ENCODE assay signal across 13 cellular contexts in genomic region chr7:110522061-110522750, GRCh38.
A peak's percentile ranks its signal among the peaks of the same experiment; 100 is the strongest.
DNase-seq lines count a peak whose midpoint lies in the region; ATAC-seq and TF ChIP-seq lines count a peak whose summit lies in the region.
"Had no signal": no experiment of that assay in that cellular context is flagged by ENCODE, and none has a peak within 500 bp of the region (broad histone marks: within the 10 kb centered on the region; RNA-seq: fewer than 3 reads in every experiment).

No MANE protein-coding gene starts in this region.

- peaks cover 0 to 3% (median 0%) of the 10 kb centered on the region in 3 donors for H3K36me3 Mint-ChIP-seq in immature natural killer cell
- H3K36me3 Mint-ChIP-seq: activated naive CD4-positive, alpha-beta T cell treated with anti-CD3 and anti-CD28 coated beads, Interleukin-2, amount 50 U/mL, for 72 hours had no signal

- peaks cover 6 to 65% (median 25%) of the 10 kb centered on the region in 6 donors for H3K9me3 Mint-ChIP-seq in immature natural killer cell
- H3K9me3 Mint-ChIP-seq: activated naive CD4-positive, alpha-beta T cell treated with anti-CD3 and anti-CD28 coated beads, Interleukin-2, amount 50 U/mL, for 72 hours; stimulated activated naive CD8-positive, alpha-beta T cell treated with anti-CD3 and anti-CD28 coated beads, Interleukin-15, Interleukin-2, amounts not matched to agents 100 ng/mL and 50 ng/mL, for 24 hours had no signal

- dilution Hi-C loops in IMR-90 (cut with HindIII; ENCODE audit: low sequenced_read_pairs, unreplicated experiment): no loop called here

- ATAC-seq in IMR-90 (ENCODE audit: low read depth) (no peak), HG03521 (IDR thresholded peaks at IDR 0.05; ENCODE audit: unreplicated experiment) (no peak)
- ATAC-seq: activated naive CD4-positive, alpha-beta T cell treated with anti-CD3 and anti-CD28 coated beads, Interleukin-2, amount 50 U/mL, for 72 hours had no signal

- no peak overlapping the region for H3K14ac ChIP-seq in IMR-90 (replicated peaks; ENCODE audit: low read depth, low read length)

- H2BK120ac ChIP-seq in IMR-90 (ENCODE audit: low read depth, low read length): no peak overlapping the region

- H3K79me1 ChIP-seq in IMR-90 (ENCODE audit: low read depth in 1 of 2, low read length in 2 of 2): no peaks in the 10 kb centered on the region

- CTCF ChIA-PET in IMR-90 (lab: Yijun Ruan, JAX): interaction anchor here (0.6 to 0.7 kb wide), 3 partner anchors 48 to 339 kb away, joined by 3 to 5 read pairs (median 3); no protein-coding TSS in a partner anchor

- H3K27ac Mint-ChIP-seq in immature natural killer cell: no peak overlapping the region
- H3K27ac Mint-ChIP-seq: activated naive CD4-positive, alpha-beta T cell treated with anti-CD3 and anti-CD28 coated beads, Interleukin-2, amount 50 U/mL, for 72 hours; stimulated activated naive CD8-positive, alpha-beta T cell treated with anti-CD3 and anti-CD28 coated beads, Interleukin-15, Interleukin-2, amounts not matched to agents 100 ng/mL and 50 ng/mL, for 24 hours had no signal

- no peak overlapping the region for H3K18ac ChIP-seq in IMR-90 (ENCODE audit: low read depth, low read length)

- H3K27ac ChIP-seq in IMR-90 (ENCODE audit: insufficient read depth, low read length) (no peak overlapping the region), hepatocyte (peak overlapping the region; percentile 70)
- H3K27ac ChIP-seq: colonic mucosa had no signal

- H3K4ac ChIP-seq in IMR-90 (ENCODE audit: low read depth, low read length): no peak overlapping the region

- no peaks in the 10 kb centered on the region for H3K9me2 ChIP-seq in hepatocyte (replicated peaks; ENCODE audit: insufficient read depth)

- in situ Hi-C loops in IMR-90 (cut with MboI; ENCODE audit: low sequenced_read_pairs): no loop called here

- H2AK5ac ChIP-seq in IMR-90 (ENCODE audit: low read depth, low read length): no peak overlapping the region

- H3K56ac ChIP-seq in IMR-90 (ENCODE audit: extremely low read depth, insufficient read depth, low read length): no peak overlapping the region

- no peaks in the 10 kb centered on the region for H3K9me1 ChIP-seq in IMR-90 (ENCODE audit: insufficient read depth, low read length)

- intact Hi-C loops in IMR-90 (cut with micrococcal nuclease): no loop called here

- POLR2A ChIA-PET in IMR-90 (lab: Charles Lee; ENCODE audit: unreplicated experiment): no interaction called here

- H4K8ac ChIP-seq in IMR-90 (ENCODE audit: low read depth in 2 of 2, low read length in 2 of 2): no peak overlapping the region

- H3K4me1 ChIP-seq in IMR-90 (ENCODE audit: control insufficient read depth, insufficient read depth, low read length) (0 out of 2 replicates have a peak, but pooled peaks cover 2% of the 10 kb centered on the region), hepatocyte (ENCODE audit: insufficient read depth) (peaks cover 5% of the 10 kb centered on the region)
- H3K4me1 ChIP-seq: colonic mucosa had no signal

- H2BK15ac ChIP-seq in IMR-90 (ENCODE audit: low read depth, low read length): no peak overlapping the region

- BruUV-seq in IMR-90 (replicated peaks; lab: Mats Ljungman, UMichigan): no TSS peak

- no peak overlapping the region for H4K91ac ChIP-seq in IMR-90 (ENCODE audit: insufficient read depth, low read depth, low read length)

- H4K5ac ChIP-seq in IMR-90 (ENCODE audit: low read depth, low read length): no peak overlapping the region

- H2BK20ac ChIP-seq in IMR-90 (ENCODE audit: low read depth, low read length): no peak overlapping the region

- no peak for TF ChIP-seq RAD21 in IMR-90 (IDR thresholded peaks at IDR 0.05; ENCODE audit: low read length)

- H3K9me3 ChIP-seq in IMR-90 (ENCODE audit: control insufficient read depth, insufficient read depth, low read length) (peaks cover 2% of the 10 kb centered on the region), hepatocyte (ENCODE audit: low read depth) (no peaks in the 10 kb centered on the region)
- H3K9me3 ChIP-seq: colonic mucosa had no signal

- TF ChIP-seq POLR2A in IMR-90 (IDR thresholded peaks at IDR 0.05; ENCODE audit: low read depth, low read length): no peak

- H4K20me1 ChIP-seq in IMR-90 (ENCODE audit: insufficient read depth, low read length): no peaks in the 10 kb centered on the region
- no peaks in the 10 kb centered on the region for H4K20me1 ChIP-seq in hepatocyte (ENCODE audit: insufficient read depth, poor library complexity, severe bottlenecking)

- H2AFZ ChIP-seq in IMR-90 (replicated peaks; ENCODE audit: low read length, poor library complexity) (no peak overlapping the region), hepatocyte (no peak overlapping the region)

- 75% methylated on average over 1 of the region's 5 CpGs; no CpG with 5 or more reads in 1 of the 2 experiments for WGBS in IMR-90 (ENCODE audit: extremely low coverage in 2 of 2, insufficient read length in 1 of 2), 2 experiments
- 66% methylated on average over 5 of the region's 5 CpGs for WGBS in hepatocyte (ENCODE audit: low lambda C conversion rate, missing lambda C conversion rate)

- no peaks in the 10 kb centered on the region for H3K27me3 Mint-ChIP-seq in immature natural killer cell (ENCODE audit: low read depth in 3 of 3)
- H3K27me3 Mint-ChIP-seq: stimulated activated naive CD8-positive, alpha-beta T cell treated with anti-CD3 and anti-CD28 coated beads, Interleukin-15, Interleukin-2, amounts not matched to agents 100 ng/mL and 50 ng/mL, for 24 hours had no signal

- H3K79me2 ChIP-seq in hepatocyte: no peaks in the 10 kb centered on the region

- TF ChIP-seq CTCF in IMR-90 (conservative IDR thresholded peaks at IDR 0.05; ENCODE audit: low read depth, low read length): no peak
- TF ChIP-seq CTCF in hepatocyte (IDR thresholded peaks at IDR 0.05; ENCODE audit: poor library complexity): no peak

- H3K9ac ChIP-seq in IMR-90 (ENCODE audit: low read depth, low read length): no peak overlapping the region

- H3K4me3 ChIP-seq in IMR-90 (ENCODE audit: insufficient read depth, low read depth, low read length) (no peak overlapping the region), hepatocyte (no peak overlapping the region)
- H3K4me3 ChIP-seq: colonic mucosa had no signal

- H2AK9ac ChIP-seq in IMR-90 (replicated peaks; ENCODE audit: low read depth, low read length, poor library complexity): no peak overlapping the region

- H3K4me2 ChIP-seq in IMR-90 (ENCODE audit: low read depth, low read length): no peak overlapping the region
- H3K4me2 ChIP-seq in hepatocyte: peak overlapping the region; percentile 45

- no peaks in the 10 kb centered on the region for H3K4me1 Mint-ChIP-seq in immature natural killer cell

- peak; percentile 53 for DNase-seq in COLO829 (ENCODE audit: low spot score)
- DNase-seq in IMR-90: peak; percentile 18
- DNase-seq in NCI-H748 treated with DMSO at 0.1 percent for 48 hours (lab: John Stamatoyannopoulos, UW): peak; percentile 82
- DNase-seq in hepatocyte (ENCODE audit: low spot score): no peak
- no peak for DNase-seq in NK-92 (lab: John Stamatoyannopoulos, UW; ENCODE audit: unreplicated experiment)
- no peak for DNase-seq in immature natural killer cell
- no peak for DNase-seq in activated effector memory CD4-positive, alpha-beta T cell treated with Interleukin-2 at 50 U/mL for 16 hours
- DNase-seq: AML-193, NCI-H187 had no signal

- no peaks in the 10 kb centered on the region for H3K36me3 ChIP-seq in IMR-90 (ENCODE audit: control insufficient read depth, insufficient read depth, low read length)
- no peaks in the 10 kb centered on the region for H3K36me3 ChIP-seq in hepatocyte (replicated peaks; ENCODE audit: insufficient read depth, low read depth)
- H3K36me3 ChIP-seq: colonic mucosa had no signal

- H3K23ac ChIP-seq in IMR-90 (ENCODE audit: low read depth, low read length): no peak overlapping the region

- no peak overlapping the region for H2BK5ac ChIP-seq in IMR-90 (ENCODE audit: low read depth, low read length, poor library complexity, severe bottlenecking)

- no peak overlapping the region for H3K4me3 Mint-ChIP-seq in immature natural killer cell
- H3K4me3 Mint-ChIP-seq: stimulated activated naive CD8-positive, alpha-beta T cell treated with anti-CD3 and anti-CD28 coated beads, Interleukin-15, Interleukin-2, amounts not matched to agents 100 ng/mL and 50 ng/mL, for 24 hours had no signal

- H3K27me3 ChIP-seq in IMR-90 (ENCODE audit: control insufficient read depth, insufficient read depth, low read length) (no peaks in the 10 kb centered on the region), hepatocyte (no peaks in the 10 kb centered on the region)
- H3K27me3 ChIP-seq: colonic mucosa had no signal

TF ChIP-seq in IMR-90, 13 proteins besides CTCF, POLR2A, EP300 and RAD21:
- TF ChIP-seq MXI1 (IDR thresholded peaks at IDR 0.05; ENCODE audit: borderline replicate concordance, low read depth, low read length): no peak
TF ChIP-seq in IMR-90: peak in this region for 0.

Comparison
In these comparisons a context has a peak if more than half of its experiments do, and no peak if none do; other contexts are left out.
1. DNase-seq: peak in COLO829 (single experiment), IMR-90 (single experiment) and NCI-H748 treated with DMSO at 0.1 percent for 48 hours (single experiment); none in hepatocyte (single experiment), NK-92 (single experiment), immature natural killer cell (0 of 3) and activated effector memory CD4-positive, alpha-beta T cell treated with Interleukin-2 at 50 U/mL for 16 hours (single experiment).